ENCODE assay signal across 22 cellular contexts in genomic region chr7:155138204-155138603, GRCh38.
DNase-seq lines count a peak whose midpoint lies in the region; ATAC-seq and TF ChIP-seq lines count a peak whose summit lies in the region.
"Had no signal": no experiment of that assay in that cellular context is flagged by ENCODE, and none has a peak within 500 bp of the region (broad histone marks: within the 10 kb centered on the region; RNA-seq: fewer than 3 reads in every experiment).

No MANE protein-coding gene starts in this region.

- intact Hi-C loops in esophagus muscularis mucosa (cut with DNase I), result no loop called here

- no peaks in the 10 kb centered on the region for H3K36me3 ChIP-seq in BLaER1 treated with 17β-estradiol and CSF1 and Interleukin-3, amounts not matched to agents 10 nM and 100 nM
- H3K36me3 ChIP-seq in esophagus muscularis mucosa, result no peaks in the 10 kb centered on the region

- no peak overlapping the region for H3K27ac ChIP-seq in BLaER1 treated with 17β-estradiol and CSF1 and Interleukin-3, amounts not matched to agents 10 nM and 100 nM
- H3K27ac ChIP-seq in esophagus muscularis mucosa (replicated peaks in 1 of 4), result no peak overlapping the region
- H3K27ac ChIP-seq: 22Rv1, A549 had no signal

- H4K20me1 ChIP-seq in BLaER1 treated with 17β-estradiol and CSF1 and Interleukin-3, amounts not matched to agents 10 nM and 100 nM, result no peaks in the 10 kb centered on the region

- TF ChIP-seq POLR2A in esophagus muscularis mucosa (IDR thresholded peaks at IDR 0.05; ENCODE audit: low read depth), result no peak

- WGBS in esophagus muscularis mucosa, result 95% methylated on average over 4 of the region's 4 CpGs

- no peak overlapping the region for H3K9ac ChIP-seq in BLaER1 treated with 17β-estradiol and CSF1 and Interleukin-3, amounts not matched to agents 10 nM and 100 nM

- no peak for TF ChIP-seq CTCF in esophagus muscularis mucosa (IDR thresholded peaks at IDR 0.05)

- ATAC-seq in HG03139 (IDR thresholded peaks at IDR 0.05; ENCODE audit: unreplicated experiment) (no peak), esophagus mucosa (no peak)
- ATAC-seq: A549, GM12878 had no signal

- no peak for TF ChIP-seq EP300 in esophagus muscularis mucosa (IDR thresholded peaks at IDR 0.05)

- H3K27me3 ChIP-seq in BLaER1 treated with 17β-estradiol and CSF1 and Interleukin-3, amounts not matched to agents 10 nM and 100 nM, result no peaks in the 10 kb centered on the region; a peak in 1 of 22 replicates
- peaks cover 0 to 43% (median 0%) of the 10 kb centered on the region in 4 donors for H3K27me3 ChIP-seq in esophagus muscularis mucosa

- peak; percentile 30 for DNase-seq in NCI-H2171 treated with DMSO at 0.1 percent for 48 hours (lab: John Stamatoyannopoulos, UW)
- peak; percentile 53 for DNase-seq in esophagus muscularis mucosa (ENCODE audit: extremely low spot score)
- DNase-seq in NCI-H128 (lab: John Stamatoyannopoulos, UW; ENCODE audit: unreplicated experiment), result no peak
- DNase-seq: AML-193; C1 segment of cervical spinal cord; CD4-positive, alpha-beta memory T cell; CD4-positive, CD25-positive, alpha-beta regulatory T cell; CD8-positive, alpha-beta memory T cell; COR-L47; DMS 273 treated with DMSO at 0.1 percent for 48 hours; DMS153; DMS53; DMS79; DND-41; EL; GDM1 had no signal

- no peaks in the 10 kb centered on the region; a peak in 1 of 22 replicates for H3K9me3 ChIP-seq in BLaER1 treated with 17β-estradiol and CSF1 and Interleukin-3, amounts not matched to agents 10 nM and 100 nM (replicated peaks in 1 of 11)
- no peaks in the 10 kb centered on the region for H3K9me3 ChIP-seq in esophagus muscularis mucosa

- H3K4me2 ChIP-seq in BLaER1 treated with 17β-estradiol and CSF1 and Interleukin-3, amounts not matched to agents 10 nM and 100 nM, result peak overlapping the region in 7 of 11 experiments; percentile 6 to 45 (median 29); a peak in 8 of 22 replicates
- H3K4me2 ChIP-seq: A549 had no signal

- no peak overlapping the region for H3K4me3 ChIP-seq in BLaER1 treated with 17β-estradiol and CSF1 and Interleukin-3, amounts not matched to agents 10 nM and 100 nM
- H3K4me3 ChIP-seq in esophagus muscularis mucosa, result no peak overlapping the region
- H3K4me3 ChIP-seq: A549, GM12878 had no signal

- peaks cover 0 to 8% (median 2%) of the 10 kb centered on the region in 10 experiments; a peak in 9 of 20 replicates for H3K4me1 ChIP-seq in BLaER1 treated with 17β-estradiol and CSF1 and Interleukin-3, amounts not matched to agents 10 nM and 100 nM
- no peaks in the 10 kb centered on the region for H3K4me1 ChIP-seq in esophagus muscularis mucosa
- H3K4me1 ChIP-seq: A549 had no signal
